Comparison of ENCODE assay signal across 8 cellular contexts in genomic region chr1:30106125-30106524, GRCh38.
A peak's percentile ranks its signal among the peaks of the same experiment; 100 is the strongest.
DNase-seq lines count a peak whose midpoint lies in the region; ATAC-seq and TF ChIP-seq lines count a peak whose summit lies in the region.

No MANE protein-coding gene starts in this region.

- no peak overlapping the region for H3K4me3 Mint-ChIP-seq in activated CD4-positive, alpha-beta T cell treated with anti-CD3 and anti-CD28 coated beads, Interleukin-2, amount 10 ng/mL, durations not matched to agents 24 days and 14 days
- H3K4me3 Mint-ChIP-seq in immature natural killer cell: no peak overlapping the region

- intact Hi-C loops in activated CD4-positive, alpha-beta T cell treated with anti-CD3 and anti-CD28 coated beads, Interleukin-2, amount 10 ng/mL, durations not matched to agents 24 days and 14 days (cut with micrococcal nuclease): no loop called here
- intact Hi-C loops in testis (cut with DNase I; ENCODE audit: low total_unique reads): no loop called here

- no peaks in the 10 kb centered on the region for H3K4me1 Mint-ChIP-seq in activated CD4-positive, alpha-beta T cell treated with anti-CD3 and anti-CD28 coated beads, Interleukin-2, amount 10 ng/mL, durations not matched to agents 24 days and 14 days
- H3K4me1 Mint-ChIP-seq in immature natural killer cell: peaks cover 0 to 5% of the 10 kb centered on the region in 2 donors

- H3K27ac Mint-ChIP-seq in activated CD4-positive, alpha-beta T cell treated with anti-CD3 and anti-CD28 coated beads, Interleukin-2, amount 10 ng/mL, durations not matched to agents 24 days and 14 days: no peak overlapping the region
- no peak overlapping the region for H3K27ac Mint-ChIP-seq in immature natural killer cell

- H3K36me3 Mint-ChIP-seq in activated CD4-positive, alpha-beta T cell treated with anti-CD3 and anti-CD28 coated beads, Interleukin-2, amount 10 ng/mL, durations not matched to agents 24 days and 14 days (ENCODE audit: low read depth): no peaks in the 10 kb centered on the region
- no peaks in the 10 kb centered on the region for H3K36me3 Mint-ChIP-seq in immature natural killer cell

- DNase-seq in activated CD4-positive, alpha-beta T cell treated with anti-CD3 and anti-CD28 coated beads, Interleukin-2, amount 10 ng/mL, durations not matched to agents 24 days and 14 days: peak; percentile 56
- no peak for DNase-seq in activated CD4-positive, alpha-beta T cell treated with anti-CD3 and anti-CD28 coated beads, Interleukin-2, amount 50 U/mL, for 4 hours
- peak; percentile 36 for DNase-seq in RKO (ENCODE audit: low spot score)
- DNase-seq in foreskin fibroblast: peak in 1 of 2 donors; percentile 23
- DNase-seq in testis: peak; percentile 43
- DNase-seq in immature natural killer cell: no peak

- TF ChIP-seq POLR2A in testis (IDR thresholded peaks at IDR 0.05): no peak

- no peak for ATAC-seq in HG02852 (IDR thresholded peaks at IDR 0.05; ENCODE audit: unreplicated experiment)
- no peak for ATAC-seq in GM19351 (IDR thresholded peaks at IDR 0.05; ENCODE audit: unreplicated experiment)

- H3K4me1 ChIP-seq in testis: no peaks in the 10 kb centered on the region

- no peak overlapping the region for H3K27ac ChIP-seq in testis

- no peaks in the 10 kb centered on the region for H3K9me3 ChIP-seq in testis

- TF ChIP-seq CTCF in foreskin fibroblast (IDR thresholded peaks at IDR 0.05; ENCODE audit: low read depth, low read length) (peak; percentile 48), testis (IDR thresholded peaks at IDR 0.05) (peak; percentile 13 to 47 (median 21))

- no peaks in the 10 kb centered on the region for H3K9me3 Mint-ChIP-seq in activated CD4-positive, alpha-beta T cell treated with anti-CD3 and anti-CD28 coated beads, Interleukin-2, amount 10 ng/mL, durations not matched to agents 24 days and 14 days
- H3K9me3 Mint-ChIP-seq in immature natural killer cell: no peaks in the 10 kb centered on the region

- H3K27me3 ChIP-seq in testis: no peaks in the 10 kb centered on the region

- WGBS in testis, 2 donors: 43 to 44% methylated on average over 7 to 8 of the region's 8 CpGs

- no peak overlapping the region for H3K4me3 ChIP-seq in foreskin fibroblast (ENCODE audit: low read depth in 1 of 2, low read length in 2 of 2)
- no peak overlapping the region for H3K4me3 ChIP-seq in testis

- H3K27me3 Mint-ChIP-seq in activated CD4-positive, alpha-beta T cell treated with anti-CD3 and anti-CD28 coated beads, Interleukin-2, amount 10 ng/mL, durations not matched to agents 24 days and 14 days: peaks cover 13% of the 10 kb centered on the region
- peaks cover 2 to 11% (median 5%) of the 10 kb centered on the region in 3 donors for H3K27me3 Mint-ChIP-seq in immature natural killer cell (ENCODE audit: low read depth in 3 of 3)

- H3K36me3 ChIP-seq in testis (ENCODE audit: low read depth, missing control alignments): no peaks in the 10 kb centered on the region

Comparison
In these comparisons a context has a peak if more than half of its experiments do, and no peak if none do; other contexts are left out.
1. DNase-seq: peak in activated CD4-positive, alpha-beta T cell treated with anti-CD3 and anti-CD28 coated beads, Interleukin-2, amount 10 ng/mL, durations not matched to agents 24 days and 14 days (single experiment), RKO (single experiment) and testis (single experiment); none in activated CD4-positive, alpha-beta T cell treated with anti-CD3 and anti-CD28 coated beads, Interleukin-2, amount 50 U/mL, for 4 hours (0 of 2) and immature natural killer cell (0 of 3).